ENCODE assay signal across 23 cellular contexts in the genomic region with DNA sequence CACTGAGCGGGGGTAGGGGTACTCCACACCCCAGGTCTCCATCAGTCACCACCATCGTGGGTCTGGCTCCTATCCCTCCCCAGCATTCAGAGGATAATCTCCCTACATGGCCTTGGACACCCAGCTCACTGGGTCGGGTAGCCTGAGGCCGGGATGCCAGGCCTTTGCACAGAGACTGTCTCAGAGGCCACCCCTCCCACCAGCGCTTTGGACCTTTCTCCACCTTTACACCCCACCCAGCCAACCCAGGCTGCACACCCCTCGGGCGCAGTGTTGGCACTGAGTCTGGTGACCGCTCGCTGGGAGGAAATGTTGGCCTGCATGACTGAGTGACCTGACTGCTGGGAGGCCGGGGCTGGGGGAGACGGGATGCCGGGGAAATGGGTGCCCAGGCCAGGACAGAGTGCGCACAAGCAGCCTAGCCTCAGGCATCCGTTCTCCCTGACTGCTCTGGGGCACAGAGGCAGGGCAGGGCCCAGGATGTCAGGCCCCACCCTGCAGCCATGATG. TPM values are rescaled to one million over a fixed set of nuclear protein-coding genes. Genes with fewer than 3 reads are reported as not detected.
DNase-seq lines count a peak whose midpoint lies in the region; ATAC-seq, FAIRE-seq and TF ChIP-seq lines count a peak whose summit lies in the region.
"Had no signal": no experiment of that assay in that cellular context is flagged by ENCODE, and none has a peak within 500 bp of the region (broad histone marks: within the 10 kb centered on the region; RNA-seq: fewer than 3 reads in every experiment).

No MANE protein-coding gene starts in this region.

- no peak for TF ChIP-seq CTCF in heart right ventricle (IDR thresholded peaks at IDR 0.05)
- TF ChIP-seq CTCF in H1 (IDR thresholded peaks at IDR 0.05; ENCODE audit: control extremely low read depth in 1 of 3, insufficient read depth in 1 of 3, low read depth in 1 of 3, low read length in 3 of 3): no peak
- no peak for TF ChIP-seq CTCF in mucosa of descending colon (IDR thresholded peaks at IDR 0.05)

- no peak overlapping the region for H2BK5ac ChIP-seq in H1 (ENCODE audit: low read depth, low read length)

- H4K91ac ChIP-seq in H1 (replicated peaks; ENCODE audit: insufficient read length, low read length): peak overlapping the region; percentile 40

- CTCF ChIA-PET in H1 (lab: Charles Lee; ENCODE audit: partially characterized antibody): interaction anchor here (0.7 to 7.0 kb wide), 9 partner anchors 13 to 219 kb away, joined by 3 to 74 read pairs (median 5); no protein-coding TSS in a partner anchor

- TF ChIP-seq RAD21 in H1 (IDR thresholded peaks at IDR 0.05 in 1 of 2, conservative IDR thresholded peaks at IDR 0.05 in 1 of 2; ENCODE audit: low read depth in 2 of 2, low read length in 2 of 2): no peak

- no peak overlapping the region for H3K9ac ChIP-seq in H1 (replicated peaks in 1 of 4; ENCODE audit: extremely low read depth in 1 of 4, low read depth in 3 of 4, low read length in 3 of 4)

- no peak for TF ChIP-seq EP300 in H1 (IDR thresholded peaks at IDR 0.05; ENCODE audit: borderline replicate concordance in 1 of 2, low read depth in 2 of 2, low read length in 2 of 2)

- intact Hi-C loops in right cardiac atrium (cut with DNase I) (no loop called here), heart right ventricle (cut with DNase I) (loop anchor here in 2 of 10 donors (10.0 kb wide), 1 partner anchor 221 kb away; no protein-coding TSS in a partner anchor), mucosa of descending colon (cut with DNase I, micrococcal nuclease) (no loop called here)

- no peak for TF ChIP-seq POLR2A in H1 (IDR thresholded peaks at IDR 0.05; ENCODE audit: control extremely low read depth in 1 of 2, low read depth in 2 of 2, low read length in 2 of 2)

- H3K79me1 ChIP-seq in H1 (ENCODE audit: low read depth, low read length): no peaks in the 10 kb centered on the region

- H3K4me1 ChIP-seq in right cardiac atrium (ENCODE audit: control insufficient read depth, insufficient read depth, low read length): peaks cover 4% of the 10 kb centered on the region
- H3K4me1 ChIP-seq in heart right ventricle: peaks cover 3 to 44% (median 30%) of the 10 kb centered on the region in 9 donors
- peaks cover 0 to 6% (median 0%) of the 10 kb centered on the region in 4 experiments; a peak in 2 of 7 replicates for H3K4me1 ChIP-seq in H1 (replicated peaks in 1 of 4; ENCODE audit: control insufficient read depth in 3 of 4, insufficient read depth in 4 of 4, low read length in 3 of 4)
- peaks cover 27% of the 10 kb centered on the region for H3K4me1 ChIP-seq in mucosa of descending colon (ENCODE audit: low read depth)

- WGBS in right cardiac atrium: 77% methylated on average over 14 of the region's 14 CpGs
- 79 to 86% methylated on average over 14 of the region's 14 CpGs for WGBS in heart right ventricle, 2 donors
- WGBS in H1 (ENCODE audit: extremely low coverage in 1 of 2, insufficient coverage in 1 of 2, insufficient read length in 1 of 2, insufficient replicate concordance in 2 of 2, low coverage in 1 of 2, low lambda C conversion rate in 2 of 2, missing lambda C conversion rate in 1 of 2), 2 experiments: 97% methylated on average over 9 of the region's 14 CpGs; no CpG with 5 or more reads in 1 of the 2 experiments

- DNase-seq in right cardiac atrium: peak in 2 of 3 donors; percentile 56 to 59
- no peak for DNase-seq in heart right ventricle
- no peak for DNase-seq in H1 (ENCODE audit: low read depth in 1 of 2, low spot score in 2 of 2)
- peak in 2 of 3 donors; percentile 29 to 59 for DNase-seq in mucosa of descending colon
- DNase-seq in NCI-H524 (lab: John Stamatoyannopoulos, UW): no peak
- no peak for DNase-seq in NCI-H128 (lab: John Stamatoyannopoulos, UW; ENCODE audit: unreplicated experiment)
- DNase-seq in AG20443 (ENCODE audit: low spot score): no peak
- DNase-seq: activated CD4-positive, alpha-beta memory T cell treated with anti-CD3 and anti-CD28 coated beads, Interleukin-2, amount 10 ng/mL, durations not matched to agents 7 days and 5 days; activated naive CD8-positive, alpha-beta T cell treated with anti-CD3 and anti-CD28 coated beads, Interleukin-2, amount 50 U/mL, for 24 hours; activated T-cell treated with anti-CD3 and anti-CD28 coated beads, Interleukin-2, amount 50 U/mL, for 48 hours; effector CD4-positive, alpha-beta T cell; GF-D8; head of caudate nucleus; midbrain; NCI-H1048; NCI-H2081; NCI-H748 treated with DMSO at 0.1 percent for 48 hours; stimulated activated CD4-positive, alpha-beta T cell treated with anti-CD3 and anti-CD28 coated beads, Interleukin-2, amount 100 ng/mL, for 24 hours; T-cell; uterus had no signal

- H2AK5ac ChIP-seq in H1 (ENCODE audit: low read depth, low read length): no peak overlapping the region

- no peak overlapping the region for H4K5ac ChIP-seq in H1 (ENCODE audit: insufficient read length, low read depth, low read length)

- no peak overlapping the region for H3K4me2 ChIP-seq in H1 (ENCODE audit: insufficient read depth in 1 of 2, low read depth in 2 of 2, low read length in 2 of 2)

- no peak overlapping the region for H2BK20ac ChIP-seq in H1 (ENCODE audit: low read length)

- no peak overlapping the region; the same call in 1 of the 2 replicates for H4K8ac ChIP-seq in H1 (ENCODE audit: extremely low read depth, insufficient read depth, low read length)

- no peak overlapping the region for H3K14ac ChIP-seq in H1 (ENCODE audit: insufficient read length)

- no peak overlapping the region for H3K18ac ChIP-seq in H1 (ENCODE audit: extremely low read depth, low read length)

- no peak for FAIRE-seq in H1 (lab: Jason Lieb, UNC)

- H3K27ac ChIP-seq in right cardiac atrium (ENCODE audit: low read length) (no peak overlapping the region), heart right ventricle (peak overlapping the region in 4 of 10 donors; percentile 83 to 96 (median 90)), H1 (ENCODE audit: low read depth, low read length) (no peak overlapping the region)
- H3K27ac ChIP-seq: uterus had no signal

- H2BK15ac ChIP-seq in H1 (ENCODE audit: low read length): 0 out of 2 replicates have a peak overlapping the region, but pooled peaks have one; percentile 31

- H3K27me3 ChIP-seq in right cardiac atrium (ENCODE audit: control insufficient read depth, insufficient read depth): no peaks in the 10 kb centered on the region
- peaks cover 0 to 8% (median 0%) of the 10 kb centered on the region in 7 donors for H3K27me3 ChIP-seq in heart right ventricle
- peaks cover 0 to 9% (median 2%) of the 10 kb centered on the region in 4 experiments; a peak in 1 of 7 replicates for H3K27me3 ChIP-seq in H1 (replicated peaks in 1 of 4; ENCODE audit: control insufficient read depth in 3 of 4, extremely low read depth in 1 of 4, insufficient read depth in 3 of 4, low read length in 3 of 4)
- H3K27me3 ChIP-seq: uterus had no signal

- no peak overlapping the region for H2BK12ac ChIP-seq in H1 (ENCODE audit: low read depth, low read length)

- no peak overlapping the region for H2BK120ac ChIP-seq in H1 (replicated peaks; ENCODE audit: low read depth, low read length)

- ATAC-seq in right cardiac atrium: no peak
- no peak for ATAC-seq in heart right ventricle
- ATAC-seq in mucosa of descending colon: no peak
- ATAC-seq in HG03175 (IDR thresholded peaks at IDR 0.05; ENCODE audit: unreplicated experiment): no peak
- ATAC-seq: activated naive CD8-positive, alpha-beta T cell treated with anti-CD3 and anti-CD28 coated beads, Interleukin-2, amount 50 U/mL, for 24 hours; T-cell; WTC11 had no signal

- no peaks in the 10 kb centered on the region for H3K79me2 ChIP-seq in H1 (ENCODE audit: control insufficient read depth in 1 of 2, insufficient read depth in 2 of 2, low read length in 2 of 2)

- H3K23ac ChIP-seq in H1 (ENCODE audit: insufficient read length): no peak overlapping the region

- no peak overlapping the region for H3K56ac ChIP-seq in H1 (replicated peaks; ENCODE audit: insufficient read length, low read depth, low read length)

- H2AFZ ChIP-seq in H1 (ENCODE audit: low read length): no peak overlapping the region

- no peaks in the 10 kb centered on the region for H4K20me1 ChIP-seq in H1 (replicated peaks in 1 of 2; ENCODE audit: control insufficient read depth in 1 of 2, insufficient read depth in 2 of 2, low read length in 2 of 2)

- H3K4ac ChIP-seq in H1 (replicated peaks; ENCODE audit: insufficient read length, low read depth, low read length): no peak overlapping the region

- H3K4me3 ChIP-seq in right cardiac atrium (ENCODE audit: low read length) (no peak overlapping the region), heart right ventricle (no peak overlapping the region), H1 (ENCODE audit: extremely low read depth in 1 of 4, insufficient read depth in 2 of 4, low read depth in 3 of 4, low read length in 4 of 4) (no peak overlapping the region), mucosa of descending colon (no peak overlapping the region)
- H3K4me3 ChIP-seq: uterus had no signal

- peaks cover 6% of the 10 kb centered on the region; the same call in 1 of the 2 replicates for H3K23me2 ChIP-seq in H1 (ENCODE audit: low read depth, low read length)

- H3K36me3 ChIP-seq in heart right ventricle (no peaks in the 10 kb centered on the region), H1 (ENCODE audit: control insufficient read depth in 2 of 4, insufficient read depth in 4 of 4, low read length in 3 of 4) (no peaks in the 10 kb centered on the region), mucosa of descending colon (ENCODE audit: low read depth) (no peaks in the 10 kb centered on the region)
- H3K36me3 ChIP-seq: uterus had no signal

- no peaks in the 10 kb centered on the region for H3K9me3 ChIP-seq in right cardiac atrium (ENCODE audit: control insufficient read depth, low read length)
- no peaks in the 10 kb centered on the region for H3K9me3 ChIP-seq in heart right ventricle
- no peaks in the 10 kb centered on the region for H3K9me3 ChIP-seq in H1 (ENCODE audit: insufficient read depth in 2 of 2, low read depth in 1 of 2, low read length in 1 of 2)
- H3K9me3 ChIP-seq in mucosa of descending colon: no peaks in the 10 kb centered on the region
- H3K9me3 ChIP-seq: uterus had no signal

- POLR2A ChIA-PET in H1 (lab: Charles Lee; ENCODE audit: partially characterized antibody): interaction anchor here (1.0 kb wide), 1 partner anchor 262 kb away, joined by 3 read pairs; no protein-coding TSS in a partner anchor

RNA-seq across cellular contexts. Expression of a gene that starts 10.6 kb away (rescaled TPM):
- total RNA-seq in right cardiac atrium: not detected
- polyA plus RNA-seq in right cardiac atrium: not detected
- not detected for total RNA-seq in heart right ventricle
- polyA plus RNA-seq in heart right ventricle: under 1 TPM in 1 of 2 donors, not detected in 1; 0.19 TPM
- total RNA-seq in H1 (2021; fragmentation: NEBNext Ultra II Directional; extraction: Animal tissue kit (Norgen Biotek cat#: 25700)): not detected in 2 replicates
- 0.16 TPM in 1 of 2 replicates, not detected in the other for polyA plus RNA-seq in H1 (2011; rRNA removed)
- polyA plus RNA-seq in H1 (2011; cell fraction: cytosol; rRNA removed): not detected
- not detected for polyA plus RNA-seq in H1 (2011; cell fraction: nucleus; rRNA removed)
- not detected in 4 replicates for polyA plus RNA-seq in H1 (2012, experiment 1 of 2)
- not detected for polyA plus RNA-seq in H1 (2012, experiment 2 of 2)
- not detected for polyA plus RNA-seq in H1 (2013, experiment 1 of 2)
- polyA plus RNA-seq in H1 (2013, experiment 2 of 2): not detected
- polyA minus RNA-seq in H1 (2011; rRNA and poly(A)+ RNA removed): not detected in 2 replicates
- polyA minus RNA-seq in H1 (2011; cell fraction: cytosol; rRNA and poly(A)+ RNA removed): not detected
- not detected for polyA minus RNA-seq in H1 (2011; cell fraction: nucleus; rRNA and poly(A)+ RNA removed)
- total RNA-seq in mucosa of descending colon: not detected
- total RNA-seq: activated CD4-positive, alpha-beta memory T cell treated with anti-CD3 and anti-CD28 coated beads, Interleukin-2, amount 10 ng/mL, durations not matched to agents 7 days and 5 days; cardiac septum; T-cell; uterus; WTC11 had no signal

RNA-seq across cellular contexts. Expression of a gene that starts 16.1 kb away (rescaled TPM):
- total RNA-seq in right cardiac atrium: 10 to 100 TPM; 67.0 to 82.5 (median 69.8) TPM
- 42.5 TPM for polyA plus RNA-seq in right cardiac atrium
- total RNA-seq in heart right ventricle: 10 to 100 TPM; 60.8 to 83.6 (median 70.1) TPM
- polyA plus RNA-seq in heart right ventricle: 10 to 100 TPM; 29.6 to 31.2 TPM
- total RNA-seq in H1 (2021; fragmentation: NEBNext Ultra II Directional; extraction: Animal tissue kit (Norgen Biotek cat#: 25700)): 87.9 and 88.2 TPM in 2 replicates
- 51.2 and 73.5 TPM in 2 replicates for polyA plus RNA-seq in H1 (2011; rRNA removed)
- 53.3 TPM for polyA plus RNA-seq in H1 (2011; cell fraction: cytosol; rRNA removed)
- 165 TPM for polyA plus RNA-seq in H1 (2011; cell fraction: nucleus; rRNA removed)
- 57.2 to 83.7 TPM (median 72.2 TPM) in 4 replicates for polyA plus RNA-seq in H1 (2012, experiment 1 of 2)
- 20.5 TPM for polyA plus RNA-seq in H1 (2012, experiment 2 of 2)
- polyA plus RNA-seq in H1 (2013, experiment 1 of 2): 52.1 TPM
- 50.3 TPM for polyA plus RNA-seq in H1 (2013, experiment 2 of 2)
- polyA minus RNA-seq in H1 (2011; rRNA and poly(A)+ RNA removed): 134 and 152 TPM in 2 replicates
- 62.3 TPM for polyA minus RNA-seq in H1 (2011; cell fraction: cytosol; rRNA and poly(A)+ RNA removed)
- polyA minus RNA-seq in H1 (2011; cell fraction: nucleus; rRNA and poly(A)+ RNA removed): 82.9 TPM
- total RNA-seq in mucosa of descending colon: 100 to 1,000 TPM in 1 of 3 donors, 10 to 100 TPM in 2; 77.6 to 106 (median 84.4) TPM

RNA-seq across cellular contexts. Expression of a gene that starts 21.1 kb away (rescaled TPM):
- 1 to 10 TPM in 3 of 4 donors, under 1 TPM in 1; 0.63 to 2.5 (median 1.1) TPM for total RNA-seq in right cardiac atrium
- polyA plus RNA-seq in right cardiac atrium: 1.4 TPM
- 1 to 10 TPM in 2 of 10 donors, under 1 TPM in 4, not detected in 4; 0.16 to 2.0 (median 0.48) TPM for total RNA-seq in heart right ventricle
- 1 to 10 TPM in 1 of 2 donors, under 1 TPM in 1; 0.51 to 1.2 TPM for polyA plus RNA-seq in heart right ventricle
- total RNA-seq in H1 (2021; fragmentation: NEBNext Ultra II Directional; extraction: Animal tissue kit (Norgen Biotek cat#: 25700)): 0.45 TPM in 1 of 2 replicates, not detected in the other
- polyA plus RNA-seq in H1 (2011; rRNA removed): 0.24 and 0.57 TPM in 2 replicates
- 0.72 TPM for polyA plus RNA-seq in H1 (2011; cell fraction: cytosol; rRNA removed)
- polyA plus RNA-seq in H1 (2011; cell fraction: nucleus; rRNA removed): 1.8 TPM
- 0.53 to 0.60 TPM in 2 of 4 replicates, not detected in the others for polyA plus RNA-seq in H1 (2012, experiment 1 of 2)
- 0.47 TPM for polyA plus RNA-seq in H1 (2012, experiment 2 of 2)
- polyA plus RNA-seq in H1 (2013, experiment 1 of 2): 0.20 TPM
- 0.13 TPM for polyA plus RNA-seq in H1 (2013, experiment 2 of 2)
- polyA minus RNA-seq in H1 (2011; rRNA and poly(A)+ RNA removed): 0.13 TPM in 1 of 2 replicates, not detected in the other
- polyA minus RNA-seq in H1 (2011; cell fraction: cytosol; rRNA and poly(A)+ RNA removed): not detected
- polyA minus RNA-seq in H1 (2011; cell fraction: nucleus; rRNA and poly(A)+ RNA removed): 0.60 TPM
- 10 to 100 TPM; 16.7 to 29.1 (median 26.1) TPM for total RNA-seq in mucosa of descending colon
- total RNA-seq: activated CD4-positive, alpha-beta memory T cell treated with anti-CD3 and anti-CD28 coated beads, Interleukin-2, amount 10 ng/mL, durations not matched to agents 7 days and 5 days had no signal

RNA-seq across cellular contexts. Expression of a gene that starts 49.8 kb away (rescaled TPM):
- 10 to 100 TPM; 41.5 to 51.3 (median 49.4) TPM for total RNA-seq in right cardiac atrium
- 46.7 TPM for polyA plus RNA-seq in right cardiac atrium
- total RNA-seq in heart right ventricle: 100 to 1,000 TPM in 1 of 10 donors, 10 to 100 TPM in 9; 21.8 to 134 (median 42.0) TPM
- polyA plus RNA-seq in heart right ventricle: 100 to 1,000 TPM in 1 of 2 donors, 10 to 100 TPM in 1; 24.6 to 138 TPM
- total RNA-seq in H1 (2021; fragmentation: NEBNext Ultra II Directional; extraction: Animal tissue kit (Norgen Biotek cat#: 25700)): 28.3 and 33.3 TPM in 2 replicates
- 34.5 and 37.6 TPM in 2 replicates for polyA plus RNA-seq in H1 (2011; rRNA removed)
- polyA plus RNA-seq in H1 (2011; cell fraction: cytosol; rRNA removed): 24.9 TPM
- 145 TPM for polyA plus RNA-seq in H1 (2011; cell fraction: nucleus; rRNA removed)
- 23.2 to 37.9 TPM (median 33.7 TPM) in 4 replicates for polyA plus RNA-seq in H1 (2012, experiment 1 of 2)
- polyA plus RNA-seq in H1 (2012, experiment 2 of 2): 38.1 TPM
- polyA plus RNA-seq in H1 (2013, experiment 1 of 2): 22.4 TPM
- polyA plus RNA-seq in H1 (2013, experiment 2 of 2): 21.9 TPM
- polyA minus RNA-seq in H1 (2011; rRNA and poly(A)+ RNA removed): 14.2 and 16.0 TPM in 2 replicates
- 19.6 TPM for polyA minus RNA-seq in H1 (2011; cell fraction: cytosol; rRNA and poly(A)+ RNA removed)
- 16.3 TPM for polyA minus RNA-seq in H1 (2011; cell fraction: nucleus; rRNA and poly(A)+ RNA removed)
- 10 to 100 TPM; 22.0 to 67.4 (median 40.2) TPM for total RNA-seq in mucosa of descending colon

Comparison
In these comparisons a context has a peak if more than half of its experiments do, and no peak if none do; other contexts are left out.
1. DNase-seq: peak in right cardiac atrium (2 of 3) and mucosa of descending colon (2 of 3); none in heart right ventricle (0 of 2), H1 (0 of 2), NCI-H524 (0 of 2), NCI-H128 (single experiment) and AG20443 (single experiment).
2. RNA of a gene that starts 21.1 kb away (total RNA-seq): 16.7 to 29.1 TPM in mucosa of descending colon; 0.63 to 2.5 TPM in right cardiac atrium, 0.45 TPM in H1 and 0.16 to 2.0 TPM in heart right ventricle; every median in the first group is over 4 times any median in the second.